ENCODE assay signal across 8 cellular contexts in the genomic region with DNA sequence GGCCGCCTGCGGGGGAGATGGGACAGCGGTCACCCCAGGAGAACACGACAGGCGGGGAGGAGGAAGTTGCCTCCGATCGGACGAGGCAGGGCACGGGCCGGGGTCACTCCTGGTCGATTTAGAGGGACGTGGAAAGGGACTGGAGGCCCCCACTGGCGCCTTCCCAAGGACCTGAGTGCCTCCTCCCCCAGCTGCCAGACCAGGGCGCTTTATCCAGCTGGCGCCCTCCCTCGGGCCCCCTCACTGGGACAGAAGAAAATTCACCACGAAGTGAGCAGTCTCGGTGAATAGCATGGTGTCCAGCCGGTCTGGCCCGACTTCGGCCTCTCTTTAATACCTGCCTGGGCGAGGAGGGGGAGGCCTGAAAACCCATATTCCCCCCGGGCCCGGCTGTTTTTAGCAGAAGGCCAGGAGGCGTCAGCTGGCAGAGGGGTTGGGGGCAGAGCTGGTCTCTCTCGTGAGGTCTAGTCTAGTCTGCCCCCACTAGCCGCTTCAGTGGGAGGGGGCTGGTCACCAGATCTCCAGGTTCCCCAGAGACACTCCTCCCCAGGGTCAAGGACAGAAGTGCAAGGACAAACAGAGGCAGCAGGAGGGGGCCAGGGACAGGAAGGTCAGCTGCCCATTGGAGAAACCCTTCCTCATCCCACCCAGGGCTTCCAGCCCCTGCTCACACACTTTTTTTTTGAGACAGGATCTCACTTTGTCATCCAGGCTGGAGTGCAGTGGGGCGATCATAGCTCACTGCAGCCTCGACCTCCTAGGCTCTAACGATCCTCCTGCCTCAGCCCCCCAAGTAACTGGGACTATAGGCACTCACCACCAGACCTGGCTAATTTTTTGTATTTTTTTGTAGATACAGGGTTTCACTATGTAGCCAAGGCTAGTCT. TPM values are rescaled to one million over a fixed set of nuclear protein-coding genes. Genes with fewer than 3 reads are reported as not detected.
A peak's percentile ranks its signal among the peaks of the same experiment; 100 is the strongest.
DNase-seq lines count a peak whose midpoint lies in the region; ATAC-seq and TF ChIP-seq lines count a peak whose summit lies in the region.

No MANE protein-coding gene starts in this region.

- H3K9ac ChIP-seq in duodenal mucosa (ENCODE audit: low read depth in 1 of 2, low read length in 2 of 2), result peak overlapping the region; percentile 84 to 91

- H3K4me1 Mint-ChIP-seq in memory B cell, result peaks cover 9% of the 10 kb centered on the region

- no peak for TF ChIP-seq EP300 in tibial nerve (IDR thresholded peaks at IDR 0.05)

- no peaks in the 10 kb centered on the region for H3K36me3 ChIP-seq in duodenal mucosa (ENCODE audit: control insufficient read depth in 1 of 2, insufficient read depth in 2 of 2, low read length in 2 of 2)
- peaks cover 0 to 9% (median 0%) of the 10 kb centered on the region in 3 donors for H3K36me3 ChIP-seq in tibial nerve

- H3K9me3 Mint-ChIP-seq in memory B cell, result no peaks in the 10 kb centered on the region

- H3K9me3 ChIP-seq in duodenal mucosa (ENCODE audit: control insufficient read depth in 1 of 2, low read length in 2 of 2) (no peaks in the 10 kb centered on the region), tibial nerve (no peaks in the 10 kb centered on the region)

- H3K27ac ChIP-seq in duodenal mucosa (ENCODE audit: low read depth, low read length) (peak overlapping the region; percentile 83), tibial nerve (peak overlapping the region; percentile 94 to 99 (median 96))

- H3K27ac Mint-ChIP-seq in memory B cell, result peak overlapping the region; percentile 79

- ATAC-seq in GM18868 (IDR thresholded peaks at IDR 0.05; ENCODE audit: unreplicated experiment) (peak; percentile 19), memory B cell (ENCODE audit: low read depth) (no peak)

- H3K36me3 Mint-ChIP-seq in memory B cell, result peaks cover 2% of the 10 kb centered on the region

- H3K27me3 Mint-ChIP-seq in memory B cell, result no peaks in the 10 kb centered on the region

- 12 to 14% methylated on average over 17 to 18 of the region's 30 CpGs for WGBS in tibial nerve, 2 donors

- TF ChIP-seq CTCF in AG09309 (IDR thresholded peaks at IDR 0.05; ENCODE audit: control insufficient read depth, insufficient read depth, low read depth, low read length, missing control alignments) (peak; percentile 17), tibial nerve (IDR thresholded peaks at IDR 0.05) (peak in 2 of 5 experiments; percentile 8 to 29)

- H3K4me3 ChIP-seq in AG09309 (ENCODE audit: control insufficient read depth, low read depth, low read length) (peak overlapping the region; percentile 69), duodenal mucosa (ENCODE audit: low read depth in 1 of 2, low read length in 2 of 2) (peak overlapping the region; percentile 71 to 77), tibial nerve (peak overlapping the region; percentile 51 to 96 (median 84))

- DNase-seq in AG09309 (ENCODE audit: low read depth), result no peak
- DNase-seq in OCI-M1 (lab: John Stamatoyannopoulos, UW), result peak; percentile 84
- no peak for DNase-seq in memory B cell (ENCODE audit: low spot score in 2 of 2)
- peak; percentile 17 to 39 for DNase-seq in tibial nerve (ENCODE audit: low spot score in 2 of 2)
- DNase-seq in CD1c-positive myeloid dendritic cell (ENCODE audit: extremely low spot score), result no peak
- no peak for DNase-seq in SIG-M5 treated with dmso at 0.1 percent for 504 hours (lab: John Stamatoyannopoulos, UW; ENCODE audit: unreplicated experiment)

- H3K27me3 ChIP-seq in duodenal mucosa (ENCODE audit: control insufficient read depth in 1 of 2, insufficient read depth in 2 of 2, low read length in 2 of 2) (no peaks in the 10 kb centered on the region), tibial nerve (no peaks in the 10 kb centered on the region)

- no peak for TF ChIP-seq POLR2A in tibial nerve (IDR thresholded peaks at IDR 0.05)

- H3K4me1 ChIP-seq in duodenal mucosa (ENCODE audit: control insufficient read depth in 1 of 2, insufficient read depth in 2 of 2, low read length in 2 of 2), result peaks cover 29 to 33% of the 10 kb centered on the region in 2 donors
- H3K4me1 ChIP-seq in tibial nerve, result peaks cover 0 to 56% (median 26%) of the 10 kb centered on the region in 4 donors

- H3K4me3 Mint-ChIP-seq in memory B cell, result peak overlapping the region; percentile 89

RNA-seq across cellular contexts. Expression of a gene that starts 10.2 kb away (rescaled TPM):
- total RNA-seq in tibial nerve, result 10 to 100 TPM in 3 of 4 donors, 1 to 10 TPM in 1; 9.4 to 23.5 (median 16.3) TPM

RNA-seq across cellular contexts. Expression of a gene that starts 10.2 kb away (rescaled TPM):
- total RNA-seq in tibial nerve, result 1 to 10 TPM in 3 of 4 donors, under 1 TPM in 1; 0.44 to 1.5 (median 1.2) TPM

RNA-seq across cellular contexts. Expression of a gene that starts 16.1 kb away (rescaled TPM):
- 10 to 100 TPM; 42.4 to 61.2 (median 45.0) TPM for total RNA-seq in tibial nerve

RNA-seq across cellular contexts. Expression of a gene that starts 42.1 kb away (rescaled TPM):
- 10 to 100 TPM; 60.6 to 88.7 (median 83.8) TPM for total RNA-seq in tibial nerve

Comparison
In these comparisons a context has a peak if more than half of its experiments do, and no peak if none do; other contexts are left out.
1. DNase-seq: peak in OCI-M1 (single experiment) and tibial nerve (2 of 2); none in AG09309 (single experiment), memory B cell (0 of 2), CD1c-positive myeloid dendritic cell (single experiment) and SIG-M5 treated with dmso at 0.1 percent for 504 hours (single experiment).
2. Peak in every context shown above with its lines, with median percentiles within 50 percentile points of each other: H3K4me3 ChIP-seq.